Comparison of ENCODE assay signal across 1 cellular context in the genomic region with DNA sequence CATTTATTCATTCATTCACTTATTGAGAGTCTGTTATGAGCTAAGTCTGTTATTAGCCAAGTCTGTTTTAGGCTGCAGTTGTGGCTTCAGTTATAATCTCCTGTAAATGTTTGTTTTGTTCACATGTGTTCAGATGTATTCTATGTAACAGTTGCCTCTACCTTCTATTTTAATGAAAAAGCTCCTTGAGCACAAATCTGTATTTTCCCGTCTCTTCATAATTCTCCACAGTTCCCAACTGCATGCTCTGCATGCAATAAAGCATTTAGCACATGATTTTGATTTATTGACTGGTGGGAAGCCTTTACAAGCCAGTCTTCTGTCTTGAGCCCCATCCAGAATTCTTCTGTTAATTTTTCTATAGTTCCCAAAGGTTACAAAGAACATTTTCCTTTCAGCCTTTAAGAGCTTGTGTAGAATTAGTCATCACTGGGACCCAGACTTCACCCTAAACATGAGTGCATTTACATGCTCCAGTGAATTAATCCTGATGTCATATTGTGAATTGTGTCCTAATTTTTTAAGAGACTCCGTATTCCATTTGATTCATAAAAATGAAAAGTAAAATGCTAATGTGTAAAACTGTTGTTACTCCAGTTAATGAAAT.
TF ChIP-seq lines count a peak whose summit lies in the region.

No MANE protein-coding gene starts in this region.

TF ChIP-seq in SK-N-SH, 30 proteins besides CTCF, POLR2A, EP300 and RAD21 (continued from another document):
- TF ChIP-seq SMC3 (IDR thresholded peaks at IDR 0.05; ENCODE audit: low read depth, low read length): no peak
